Comparison of ENCODE assay signal across 8 cellular contexts in genomic region chr2:160490760-160491367, GRCh38. TPM values are rescaled to one million over a fixed set of nuclear protein-coding genes. Genes with fewer than 3 reads are reported as not detected.
DNase-seq lines count a peak whose midpoint lies in the region; ATAC-seq and TF ChIP-seq lines count a peak whose summit lies in the region.

No MANE protein-coding gene starts in this region.

- H3K27ac Mint-ChIP-seq in nephron: peak overlapping the region; percentile 96 to 97 (median 96)

- TF ChIP-seq CTCF in AG04450 (IDR thresholded peaks at IDR 0.05; ENCODE audit: low read depth, low read length) (no peak), Loucy (conservative IDR thresholded peaks at IDR 0.05; ENCODE audit: low read length) (no peak), coronary artery (IDR thresholded peaks at IDR 0.05) (no peak), nephron (IDR thresholded peaks at IDR 0.05; ENCODE audit: unreplicated experiment in 3 of 3) (no peak)

- CTCF ChIA-PET in AG04450 (lab: Charles Lee): interaction anchor here (1.6 to 2.3 kb wide), 2 partner anchors 479 to 573 kb away, joined by 8 to 12 read pairs; no protein-coding TSS in a partner anchor

- no peak overlapping the region for H2AFZ ChIP-seq in Loucy (ENCODE audit: low read length)

- peaks cover 67% of the 10 kb centered on the region for H3K79me2 ChIP-seq in Loucy (ENCODE audit: insufficient read depth, low read length)

- peak overlapping the region; percentile 85 for H3K9ac ChIP-seq in Loucy (ENCODE audit: low read depth, low read length, poor library complexity, severe bottlenecking)

- peaks cover 46% of the 10 kb centered on the region for H3K4me1 Mint-ChIP-seq in nephron

- no peaks in the 10 kb centered on the region for H3K27me3 Mint-ChIP-seq in nephron (ENCODE audit: low read depth)

- H3K36me3 Mint-ChIP-seq in nephron (ENCODE audit: low read depth): no peaks in the 10 kb centered on the region

- H3K4me1 ChIP-seq in Loucy (ENCODE audit: insufficient read depth, low read length, poor library complexity, severe bottlenecking): peaks cover 56% of the 10 kb centered on the region

- no peaks in the 10 kb centered on the region for H3K9me2 ChIP-seq in Loucy (replicated peaks; ENCODE audit: low read depth, low read length)

- H3K4me3 ChIP-seq in AG04450 (ENCODE audit: low read depth, low read length): peak overlapping the region; percentile 83
- H3K4me3 ChIP-seq in Loucy (ENCODE audit: low read length, poor library complexity, severe bottlenecking): peak overlapping the region; percentile 91
- H3K4me3 ChIP-seq in coronary artery: peak overlapping the region; percentile 91

- H3K27me3 ChIP-seq in AG04450 (ENCODE audit: control insufficient read depth, insufficient read depth, low read length) (no peaks in the 10 kb centered on the region), Loucy (ENCODE audit: insufficient read depth, low read length, poor library complexity, severe bottlenecking) (no peaks in the 10 kb centered on the region)

- H3K36me3 ChIP-seq in Loucy (ENCODE audit: insufficient read depth, low read length): no peaks in the 10 kb centered on the region

- DNase-seq in AG04450 (ENCODE audit: low read depth, low spot score): no peak
- no peak for DNase-seq in coronary artery (ENCODE audit: low spot score)
- DNase-seq in NCI-H1105 (lab: John Stamatoyannopoulos, UW): no peak
- DNase-seq in NCI-H2029 treated with DMSO at 0.1 percent for 48 hours (lab: John Stamatoyannopoulos, UW): no peak
- DNase-seq in posterior cingulate gyrus: no peak

- no peaks in the 10 kb centered on the region for H3K9me3 Mint-ChIP-seq in nephron

- intact Hi-C loops in posterior cingulate gyrus (cut with DNase I): no loop called here

- no peak for ATAC-seq in GM19035 (IDR thresholded peaks at IDR 0.05; ENCODE audit: unreplicated experiment)

- peak overlapping the region; percentile 86 to 94 (median 92) for H3K4me3 Mint-ChIP-seq in nephron

- H3K9me3 ChIP-seq in AG04450 (ENCODE audit: control insufficient read depth, insufficient read depth, low read length) (no peaks in the 10 kb centered on the region), Loucy (ENCODE audit: insufficient read depth, low read depth, low read length) (no peaks in the 10 kb centered on the region)

- H3K27ac ChIP-seq in AG04450 (ENCODE audit: low read depth, low read length): no peak overlapping the region
- H3K27ac ChIP-seq in coronary artery: peak overlapping the region; percentile 92 to 97

- no peaks in the 10 kb centered on the region for H3F3A ChIP-seq in Loucy (ENCODE audit: low read depth)

- POLR2A ChIA-PET in AG04450 (lab: Yijun Ruan, JAX): no interaction called here

- H3K4me2 ChIP-seq in Loucy (ENCODE audit: low read depth, low read length, poor library complexity, severe bottlenecking): peak overlapping the region; percentile 80

- peaks cover 4% of the 10 kb centered on the region for H4K20me1 ChIP-seq in Loucy (ENCODE audit: insufficient read depth, low read length, poor library complexity, severe bottlenecking)

RNA-seq across cellular contexts. Expression of gene RBMS1, which starts 2.7 kb away (rescaled TPM):
- polyA plus RNA-seq in AG04450 (2011; rRNA removed): 89.4 and 107 TPM in 2 replicates
- polyA minus RNA-seq in AG04450 (2011; rRNA and poly(A)+ RNA removed): 107 and 118 TPM in 2 replicates
